ENCODE assay signal across 9 cellular contexts in the genomic region with DNA sequence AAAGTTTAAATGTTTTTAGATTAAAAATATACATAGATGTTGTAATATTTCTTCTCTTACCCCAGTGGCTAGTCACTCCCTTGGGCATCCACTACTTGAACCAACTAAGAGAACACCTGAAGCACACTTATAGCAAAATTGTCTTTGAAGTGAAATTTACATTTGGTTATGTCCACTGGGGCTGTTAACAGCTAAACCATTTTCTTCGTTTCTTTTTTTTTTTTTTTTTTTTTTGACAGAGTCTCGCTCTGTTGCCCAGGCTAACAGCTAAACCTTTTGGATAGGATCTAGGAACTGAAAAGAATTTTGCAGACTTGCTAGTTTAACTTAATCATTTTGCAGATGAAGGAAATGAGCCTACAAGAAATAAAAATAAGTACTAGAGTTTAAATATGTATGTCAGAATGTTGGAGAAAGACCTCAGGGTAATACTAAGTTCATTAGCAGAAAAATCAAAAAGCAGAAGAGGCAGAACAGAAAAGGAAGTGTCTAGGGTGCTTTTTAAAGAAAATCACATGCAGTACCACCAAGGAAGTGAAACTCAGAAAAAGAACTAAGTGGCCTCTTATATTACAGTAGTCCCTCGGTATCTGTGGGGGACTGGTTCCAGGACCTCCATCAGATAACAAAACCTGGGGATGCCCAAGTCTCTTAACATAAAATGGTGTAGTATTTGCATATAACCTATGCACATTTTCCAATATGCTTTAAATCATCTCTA. TPM values are rescaled to one million over a fixed set of nuclear protein-coding genes. Genes with fewer than 3 reads are reported as not detected.
DNase-seq lines count a peak whose midpoint lies in the region; ATAC-seq, FAIRE-seq and TF ChIP-seq lines count a peak whose summit lies in the region.
"Had no signal": no experiment of that assay in that cellular context is flagged by ENCODE, and none has a peak within 500 bp of the region (broad histone marks: within the 10 kb centered on the region; RNA-seq: fewer than 3 reads in every experiment).

No MANE protein-coding gene starts in this region.

- ATAC-seq in GM18520 (IDR thresholded peaks at IDR 0.05; ENCODE audit: unreplicated experiment) (peak; percentile 68), GM21528 (IDR thresholded peaks at IDR 0.05; ENCODE audit: low FRiP score, unreplicated experiment) (peak; percentile 73), HG03469 (IDR thresholded peaks at IDR 0.05; ENCODE audit: unreplicated experiment) (peak; percentile 78)

- no peak for FAIRE-seq in H54 (lab: Jason Lieb, UNC)

- WGBS in tibial nerve, 2 donors: 78 to 83% methylated on average over 3 of the region's 3 CpGs

- no peak overlapping the region for H3K4me3 ChIP-seq in tibial nerve

- TF ChIP-seq EP300 in tibial nerve (IDR thresholded peaks at IDR 0.05): peak in 1 of 2 donors; percentile 53

- H3K36me3 ChIP-seq in tibial nerve: peaks cover 0 to 63% (median 5%) of the 10 kb centered on the region in 3 donors

- no peak overlapping the region for H3K27ac ChIP-seq in tibial nerve

- no peaks in the 10 kb centered on the region for H3K9me3 ChIP-seq in tibial nerve

- TF ChIP-seq CTCF in tibial nerve (IDR thresholded peaks at IDR 0.05): no peak

- peaks cover 0 to 8% (median 0%) of the 10 kb centered on the region in 4 donors for H3K4me1 ChIP-seq in tibial nerve

- TF ChIP-seq POLR2A in tibial nerve (IDR thresholded peaks at IDR 0.05) (no peak), H54 (IDR thresholded peaks at IDR 0.05; ENCODE audit: low read depth, low read length) (no peak)

- DNase-seq in inferior parietal cortex (ENCODE audit: extremely low spot score): peak; percentile 9
- DNase-seq in tibial nerve (ENCODE audit: low spot score in 2 of 2): no peak
- no peak for DNase-seq in H54 (ENCODE audit: insufficient read length, low spot score)
- no peak for DNase-seq in activated CD8-positive, alpha-beta memory T cell treated with anti-CD3 and anti-CD28 coated beads for 24 hours
- DNase-seq in kidney tubule cell (ENCODE audit: low spot score): no peak
- DNase-seq: OCI-M1 had no signal

- H3K27me3 ChIP-seq in tibial nerve: no peaks in the 10 kb centered on the region

RNA-seq across cellular contexts. Expression of a gene that starts 11.8 kb away (rescaled TPM):
- total RNA-seq in tibial nerve: 10 to 100 TPM; 30.3 to 64.3 (median 37.6) TPM

RNA-seq across cellular contexts. Expression of a gene that starts 11.9 kb away (rescaled TPM):
- total RNA-seq in tibial nerve: 10 to 100 TPM; 30.3 to 37.8 (median 32.8) TPM
